Comparison of ENCODE assay signal across 8 cellular contexts in the genomic region with DNA sequence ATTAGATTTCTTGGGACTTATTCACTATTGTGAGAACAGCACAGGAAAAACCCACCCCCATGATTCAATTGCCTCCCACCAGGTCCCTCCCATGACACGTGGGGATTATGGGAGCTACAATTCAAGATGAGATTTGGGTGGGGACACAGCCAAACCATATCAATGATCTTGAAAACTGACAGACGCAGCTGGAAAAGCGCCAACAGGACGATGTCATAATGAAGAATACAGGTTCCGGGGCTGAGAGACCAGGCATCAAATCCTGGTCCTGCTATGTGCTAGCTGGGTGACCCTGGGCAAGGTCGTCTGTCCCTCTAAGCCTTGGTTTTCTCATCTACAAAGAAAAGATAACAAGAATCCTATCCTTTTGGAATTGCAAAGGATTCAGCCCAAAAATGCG. TPM values are rescaled to one million over a fixed set of nuclear protein-coding genes. Genes with fewer than 3 reads are reported as not detected.
A peak's percentile ranks its signal among the peaks of the same experiment; 100 is the strongest.
DNase-seq lines count a peak whose midpoint lies in the region; ATAC-seq, FAIRE-seq and TF ChIP-seq lines count a peak whose summit lies in the region.
"Not testable (repeated sequence)": the region's sequence is repeated elsewhere in the genome, so short reads cannot be mapped to it uniquely, and the experiment has no call there.

No MANE protein-coding gene starts in this region.

- not testable (repeated sequence) for H3K9ac ChIP-seq in K562 (ENCODE audit: insufficient read depth in 1 of 2, low read depth in 2 of 2, low read length in 2 of 2); endodermal cell (ENCODE audit: extremely low read depth, low read length, poor library complexity, severe bottlenecking); mesendoderm (ENCODE audit: low read length); rectal smooth muscle tissue (ENCODE audit: low read length)

- not testable (repeated sequence) for TF ChIP-seq POLR2A in K562 (conservative IDR thresholded peaks at IDR 0.05); erythroblast (IDR thresholded peaks at IDR 0.05; ENCODE audit: low read length); sigmoid colon (IDR thresholded peaks at IDR 0.05)

- not testable (repeated sequence) for FAIRE-seq in K562 (lab: Jason Lieb, UNC)

- H3K4me2 ChIP-seq in K562 (ENCODE audit: insufficient read depth, low read length), result peak overlapping the region; percentile 44; the same call in 1 of the 2 replicates
- H3K4me2 ChIP-seq in mesendoderm (ENCODE audit: low read length), result not testable (repeated sequence)

- CTCF ChIA-PET in K562 (lab: Yijun Ruan, JAX; ENCODE audit: low intra/inter-chr PET ratio), result not testable (repeated sequence)

- H2AFZ ChIP-seq in K562 (ENCODE audit: low read depth, low read length), result not testable (repeated sequence)

- in situ Hi-C loops in K562 (cut with MboI), result loop anchor here (10.0 kb wide), 1 partner anchor 1695 kb away; no protein-coding TSS in a partner anchor

- peak overlapping the region; percentile 10 for H3K27ac Mint-ChIP-seq in endodermal cell

- 34% methylated on average over 7 of the region's 7 CpGs for WGBS in K562 (ENCODE audit: insufficient coverage, low coverage, missing lambda C conversion rate)
- 94 to 95% methylated on average over 6 to 7 of the region's 7 CpGs for WGBS in endodermal cell (ENCODE audit: insufficient coverage in 1 of 2, insufficient read length in 1 of 2), 2 experiments
- WGBS in mesendoderm (ENCODE audit: extremely low coverage, insufficient coverage, low lambda C conversion rate), result no CpG with 5 or more reads among the region's 7 CpGs
- WGBS in sigmoid colon, 2 donors, result 68 to 83% methylated on average over 7 of the region's 7 CpGs

- not testable (repeated sequence) for H3K36me3 ChIP-seq in BE2C; mesendoderm (ENCODE audit: control insufficient read depth, insufficient read depth, low read length); rectal smooth muscle tissue (ENCODE audit: control insufficient read depth, insufficient read depth, low read length)
- H3K36me3 ChIP-seq in ascending aorta (peaks cover 25 to 37% of the 10 kb centered on the region in 2 donors), K562 (ENCODE audit: control insufficient read depth, insufficient read depth, low read length) (peaks cover 85% of the 10 kb centered on the region), endodermal cell (ENCODE audit: control insufficient read depth, insufficient read depth, low read length) (peaks cover 78% of the 10 kb centered on the region), sigmoid colon (peaks cover 29 to 99% (median 62%) of the 10 kb centered on the region in 4 donors)

- not testable (repeated sequence) for H3K9me3 ChIP-seq in BE2C; ascending aorta; K562 (replicated peaks; ENCODE audit: control insufficient read depth, insufficient read depth, low read depth, low read length); sigmoid colon
- H3K9me3 ChIP-seq in endodermal cell (ENCODE audit: control insufficient read depth, low read length), result peaks cover 10% of the 10 kb centered on the region

- not testable (repeated sequence) for H3K4ac ChIP-seq in mesendoderm (ENCODE audit: low read depth, low read length)

- not testable (repeated sequence) for H3K23ac ChIP-seq in mesendoderm (ENCODE audit: low read length)

- H3K4me3 ChIP-seq in BE2C (ENCODE audit: low read depth, low read length); ascending aorta; K562; endodermal cell (ENCODE audit: low read length); mesendoderm (ENCODE audit: low read length); rectal smooth muscle tissue (ENCODE audit: low read length); sigmoid colon: not testable (repeated sequence)

- H3K27me3 ChIP-seq in BE2C; ascending aorta; K562 (ENCODE audit: control insufficient read depth in 2 of 2, insufficient read depth in 2 of 2, low read length in 2 of 2); endodermal cell (ENCODE audit: control insufficient read depth, insufficient read depth, low read length, poor library complexity, severe bottlenecking); mesendoderm (ENCODE audit: insufficient read depth, low read length, poor library complexity); rectal smooth muscle tissue (ENCODE audit: control insufficient read depth, insufficient read depth, low read length); sigmoid colon: not testable (repeated sequence)

- ATAC-seq in K562, result not testable (repeated sequence)

- peaks cover 18% of the 10 kb centered on the region for H3K4me1 Mint-ChIP-seq in endodermal cell

- H4K20me1 ChIP-seq in K562 (replicated peaks; ENCODE audit: control insufficient read depth, insufficient read depth, low read length), result peaks cover 12% of the 10 kb centered on the region; the same call in 1 of the 2 replicates

- H3K27me3 Mint-ChIP-seq in endodermal cell (ENCODE audit: insufficient read depth), result not testable (repeated sequence)

- H2BK120ac ChIP-seq in mesendoderm (ENCODE audit: low read depth, low read length), result not testable (repeated sequence)

- intact Hi-C loops in ascending aorta (cut with DNase I) (loop anchor here (5.0 kb wide), 1 partner anchor 58 kb away; no protein-coding TSS in a partner anchor), K562 (cut with micrococcal nuclease) (loop anchor here (2.0 kb wide), 1 partner anchor 31 kb away; the partner anchor contains the start of gene NT5DC3)
- intact Hi-C loops in sigmoid colon (cut with DNase I), result not testable (repeated sequence)

- not testable (repeated sequence) for H3K9me1 ChIP-seq in K562 (ENCODE audit: control insufficient read depth, insufficient read depth, low read length)

- not testable (repeated sequence) for H2BK5ac ChIP-seq in mesendoderm (ENCODE audit: low read length)

- not testable (repeated sequence) for BruUV-seq in K562 (replicated peaks; lab: Mats Ljungman, UMichigan)

- H3K4me1 ChIP-seq in BE2C; endodermal cell (ENCODE audit: control insufficient read depth, insufficient read depth, low read length); mesendoderm (ENCODE audit: control insufficient read depth, low read depth, low read length): not testable (repeated sequence)
- H3K4me1 ChIP-seq in ascending aorta (peaks cover 10 to 48% of the 10 kb centered on the region in 2 donors), K562 (replicated peaks in 1 of 2; ENCODE audit: control insufficient read depth in 2 of 2, insufficient read depth in 2 of 2, low read length in 2 of 2) (peaks cover 26 to 56% of the 10 kb centered on the region in 2 experiments), rectal smooth muscle tissue (ENCODE audit: control insufficient read depth, insufficient read depth, low read length) (peaks cover 35% of the 10 kb centered on the region), sigmoid colon (peaks cover 0 to 100% (median 99%) of the 10 kb centered on the region in 4 donors)

- H4K5ac ChIP-seq in mesendoderm (ENCODE audit: low read length), result not testable (repeated sequence)

- TF ChIP-seq CTCF in BE2C (IDR thresholded peaks at IDR 0.05; ENCODE audit: low read depth, low read length); ascending aorta (IDR thresholded peaks at IDR 0.05); K562 (IDR thresholded peaks at IDR 0.05 in 2 of 3, conservative IDR thresholded peaks at IDR 0.05 in 1 of 3; ENCODE audit: insufficient read depth in 2 of 3, low read depth in 1 of 3, low read length in 3 of 3); endodermal cell (conservative IDR thresholded peaks at IDR 0.05); sigmoid colon (IDR thresholded peaks at IDR 0.05): not testable (repeated sequence)

- TF ChIP-seq RAD21 in K562 (CRISPR knock-in tag; conservative IDR thresholded peaks at IDR 0.05 in 1 of 2, IDR thresholded peaks at IDR 0.05 in 1 of 2), result not testable (repeated sequence)

- POLR2A ChIA-PET in K562 (lab: Yijun Ruan, JAX), result interaction anchor here (0.7 kb wide), 1 partner anchor 8 kb away, joined by 4 read pairs; no protein-coding TSS in a partner anchor

- TF ChIP-seq EP300 in K562 (IDR thresholded peaks at IDR 0.05; ENCODE audit: low read length); sigmoid colon (IDR thresholded peaks at IDR 0.05): not testable (repeated sequence)

- not testable (repeated sequence) for H2AK5ac ChIP-seq in mesendoderm (ENCODE audit: low read length)

- peak overlapping the region; percentile 1 to 86 for H3K27ac ChIP-seq in ascending aorta
- H3K27ac ChIP-seq in K562 (ENCODE audit: extremely low read depth, low read depth, low read length), result peak overlapping the region; percentile 69; the same call in 2 of the 3 replicates
- not testable (repeated sequence) for H3K27ac ChIP-seq in endodermal cell (ENCODE audit: low read depth, low read length)
- peak overlapping the region; percentile 31 for H3K27ac ChIP-seq in mesendoderm (ENCODE audit: low read depth, low read length)
- peak overlapping the region; percentile 27 for H3K27ac ChIP-seq in rectal smooth muscle tissue (ENCODE audit: low read depth, low read length)
- H3K27ac ChIP-seq in sigmoid colon, result peak overlapping the region in 3 of 4 donors; percentile 49 to 99 (median 75)

- H3K56ac ChIP-seq in mesendoderm (ENCODE audit: low read length), result peak overlapping the region; percentile 26

- DNase-seq in BE2C (peak; percentile 18), K562 (ENCODE audit: extremely low read depth in 1 of 4, low spot score in 3 of 4) (peak in 1 of 4 experiments; percentile 58), erythroblast (lab: John Stamatoyannopoulos, UW) (peak; percentile 42 to 56), sigmoid colon (peak; percentile 44)
- DNase-seq in ascending aorta (ENCODE audit: low spot score in 2 of 2); endodermal cell; mesendoderm: not testable (repeated sequence)

- not testable (repeated sequence) for H4K8ac ChIP-seq in mesendoderm (ENCODE audit: low read depth, low read length)

- H3K36me3 Mint-ChIP-seq in endodermal cell (ENCODE audit: low read depth), result peaks cover 64% of the 10 kb centered on the region

- H3K9me3 Mint-ChIP-seq in endodermal cell, result not testable (repeated sequence)

- H3K4me3 Mint-ChIP-seq in endodermal cell, result not testable (repeated sequence)

- not testable (repeated sequence) for H2BK15ac ChIP-seq in mesendoderm (replicated peaks; ENCODE audit: low read depth)

- H3K79me2 ChIP-seq in K562 (ENCODE audit: control insufficient read depth, insufficient read depth, low read length), result peaks cover 65% of the 10 kb centered on the region
- not testable (repeated sequence) for H3K79me2 ChIP-seq in mesendoderm (ENCODE audit: control insufficient read depth, insufficient read depth, low read length)

- not testable (repeated sequence) for H3K79me1 ChIP-seq in mesendoderm (ENCODE audit: low read length)

- not testable (repeated sequence) for H3K18ac ChIP-seq in mesendoderm (ENCODE audit: low read length)

RNA-seq across cellular contexts. Expression of gene NT5DC3, which starts 31.4 kb away (rescaled TPM):
- 2.1 TPM for polyA plus RNA-seq in BE2C (2012; ENCODE audit: insufficient read depth, insufficient read length, low read depth)
- total RNA-seq in ascending aorta, result 6.6 TPM
- total RNA-seq in K562 (2011; cell fraction: chromatin; rRNA removed; ENCODE audit: low replicate concordance), result 39.6 and 65.6 TPM in 2 replicates
- total RNA-seq in K562 (2011; cell fraction: nucleolus; rRNA removed), result 22.3 and 29.6 TPM in 2 replicates
- total RNA-seq in K562 (2011; cell fraction: nucleoplasm; rRNA removed), result 35.5 and 41.1 TPM in 2 replicates
- total RNA-seq in K562 (2014; rRNA removed), result 20.4 and 24.5 TPM in 2 replicates
- 29.8 and 33.2 TPM in 2 replicates for total RNA-seq in K562 (2014; rRNA removed; fragmentation: Illumina TruSeq; extraction: Trizol)
- total RNA-seq in K562 (2015; rRNA removed; fragmentation: Illumina TruSeq; extraction: Trizol), result 23.5 and 25.7 TPM in 2 replicates
- 26.2 and 30.7 TPM in 2 replicates for total RNA-seq in K562 (2021)
- polyA plus RNA-seq in K562 (2011; rRNA removed), result 6.3 and 11.0 TPM in 2 replicates
- 3.8 and 11.5 TPM in 2 replicates for polyA plus RNA-seq in K562 (2011; cell fraction: cytosol; rRNA removed)
- 12.9 and 20.4 TPM in 2 replicates for polyA plus RNA-seq in K562 (2011; cell fraction: nucleus; rRNA removed)
- polyA plus RNA-seq in K562 (2012), result 6.8 and 9.8 TPM in 2 replicates
- polyA plus RNA-seq in K562 (2014; fragmentation: Illumina TruSeq; extraction: Trizol), result 14.9 and 16.2 TPM in 2 replicates
- polyA plus RNA-seq in K562 (2014; fragmentation: Nextera tagmentation; extraction: Ambion mirVana), result 10 to 100 TPM; 14.2 to 33.5 TPM
- polyA plus RNA-seq in K562 (2014; rRNA removed), result 18.8 and 19.8 TPM in 2 replicates
- polyA minus RNA-seq in K562 (2011; rRNA and poly(A)+ RNA removed), result 12.7 and 24.4 TPM in 2 replicates
- 6.4 and 13.5 TPM in 2 replicates for polyA minus RNA-seq in K562 (2011; cell fraction: cytosol; rRNA and poly(A)+ RNA removed)
- 6.9 and 22.4 TPM in 2 replicates for polyA minus RNA-seq in K562 (2011; cell fraction: nucleus; rRNA and poly(A)+ RNA removed)
- total RNA-seq in endodermal cell, result 10 to 100 TPM; 24.2 to 28.3 TPM
- 3.9 TPM for polyA plus RNA-seq in endodermal cell (2013, experiment 1 of 2)
- 3.7 TPM for polyA plus RNA-seq in endodermal cell (2013, experiment 2 of 2)
- polyA plus RNA-seq in mesendoderm (2013, experiment 1 of 2), result 3.4 TPM
- polyA plus RNA-seq in mesendoderm (2013, experiment 2 of 2), result 3.0 TPM
- total RNA-seq in sigmoid colon, result 100 to 1,000 TPM; 179 to 346 (median 240) TPM
- polyA plus RNA-seq in sigmoid colon, result 1 to 10 TPM in 2 of 3 donors, under 1 TPM in 1; 0.23 to 6.8 (median 1.8) TPM
